8 cellular contexts compared by ENCODE assay signal in the genomic region with DNA sequence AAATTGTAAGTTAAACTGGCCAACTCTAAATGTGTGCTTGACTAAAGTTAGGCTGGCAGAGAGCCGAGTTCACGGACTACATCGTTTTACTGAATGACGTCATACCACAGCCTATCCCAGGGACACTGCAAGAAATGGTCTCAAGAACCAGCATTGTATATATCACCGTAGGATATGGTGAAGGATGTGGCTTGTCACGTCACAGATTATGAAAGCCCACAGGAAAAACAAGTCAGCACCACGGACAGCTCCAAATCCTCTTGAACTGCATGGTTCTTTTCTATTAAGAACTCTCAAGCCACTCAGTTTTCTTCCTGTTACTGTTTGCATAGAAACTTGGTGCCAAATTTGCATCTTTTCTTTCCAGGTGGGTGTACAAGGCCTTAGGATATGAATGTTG.
DNase-seq lines count a peak whose midpoint lies in the region; ATAC-seq and TF ChIP-seq lines count a peak whose summit lies in the region.

No MANE protein-coding gene starts in this region.

- H3F3A ChIP-seq in MM.1S (ENCODE audit: insufficient read depth, low read length) = no peaks in the 10 kb centered on the region

- no peak for TF ChIP-seq CTCF in MM.1S (IDR thresholded peaks at IDR 0.05; ENCODE audit: low read length)
- no peak for TF ChIP-seq CTCF in fibroblast of mammary gland (conservative IDR thresholded peaks at IDR 0.05; ENCODE audit: control insufficient read depth, insufficient read depth, low read depth, low read length)
- TF ChIP-seq CTCF in retinal pigment epithelial cell (conservative IDR thresholded peaks at IDR 0.05; ENCODE audit: low read depth, low read length) = no peak
- no peak for TF ChIP-seq CTCF in spleen (IDR thresholded peaks at IDR 0.05 in 8 of 11, conservative IDR thresholded peaks at IDR 0.05 in 3 of 11)

- H3K4me2 ChIP-seq in MM.1S (ENCODE audit: low read depth, low read length) = no peak overlapping the region

- H3K27ac ChIP-seq in MM.1S (ENCODE audit: low read length) = no peak overlapping the region
- no peak overlapping the region for H3K27ac ChIP-seq in spleen

- WGBS in spleen, 5 donors = 48 to 54% (median 49%) methylated on average over 7 of the region's 7 CpGs

- H3K9me3 ChIP-seq in MM.1S (replicated peaks; ENCODE audit: insufficient read depth, low read length) (no peaks in the 10 kb centered on the region), spleen (no peaks in the 10 kb centered on the region)

- no peaks in the 10 kb centered on the region for H3K27me3 ChIP-seq in MM.1S (replicated peaks; ENCODE audit: insufficient read depth, low read length)
- no peaks in the 10 kb centered on the region for H3K27me3 ChIP-seq in spleen (replicated peaks in 1 of 7)

- no peaks in the 10 kb centered on the region for H3K36me3 ChIP-seq in MM.1S (replicated peaks; ENCODE audit: insufficient read depth, low read length)
- peaks cover 0 to 13% (median 0%) of the 10 kb centered on the region in 6 donors for H3K36me3 ChIP-seq in spleen

- intact Hi-C loops in spleen (cut with DNase I; ENCODE audit: low total_unique reads) = no loop called here

- H2AFZ ChIP-seq in MM.1S (ENCODE audit: low read length) = no peak overlapping the region

- no peaks in the 10 kb centered on the region for H3K9me2 ChIP-seq in MM.1S (replicated peaks; ENCODE audit: insufficient read depth, low read length)

- H4K20me1 ChIP-seq in MM.1S (ENCODE audit: insufficient read depth, low read length) = no peaks in the 10 kb centered on the region

- H3K79me2 ChIP-seq in MM.1S (ENCODE audit: low read length) = no peaks in the 10 kb centered on the region

- DNase-seq in DMS79 (lab: John Stamatoyannopoulos, UW) = peak; percentile 76
- DNase-seq in MM.1S = peak; percentile 65
- DNase-seq in activated CD8-positive, alpha-beta memory T cell treated with anti-CD3 and anti-CD28 coated beads, Interleukin-2, amount 50 U/mL, for 24 hours (ENCODE audit: extremely low read depth) = peak; percentile 25
- peak; percentile 77 for DNase-seq in fibroblast of mammary gland (ENCODE audit: low read depth)
- DNase-seq in retinal pigment epithelial cell (ENCODE audit: low read depth) = peak; percentile 41
- DNase-seq in spleen = no peak
- no peak for DNase-seq in SK-N-DZ (ENCODE audit: low spot score)

- H3K4me1 ChIP-seq in MM.1S (ENCODE audit: low read length) (no peaks in the 10 kb centered on the region), spleen (no peaks in the 10 kb centered on the region)

- no peak overlapping the region for H3K9ac ChIP-seq in MM.1S (ENCODE audit: low read length)

- no peak overlapping the region for H3K4me3 ChIP-seq in MM.1S (ENCODE audit: low read length)
- no peak overlapping the region for H3K4me3 ChIP-seq in fibroblast of mammary gland (ENCODE audit: control insufficient read depth, low read depth, low read length)
- no peak overlapping the region for H3K4me3 ChIP-seq in retinal pigment epithelial cell (ENCODE audit: low read length)
- H3K4me3 ChIP-seq in spleen = no peak overlapping the region

- ATAC-seq in HG03135 (IDR thresholded peaks at IDR 0.05; ENCODE audit: unreplicated experiment) = no peak

- no peak for TF ChIP-seq POLR2A in spleen (IDR thresholded peaks at IDR 0.05)

Comparison
In these comparisons a context has a peak if more than half of its experiments do, and no peak if none do; other contexts are left out.
1. DNase-seq: peak in DMS79 (single experiment), MM.1S (single experiment), activated CD8-positive, alpha-beta memory T cell treated with anti-CD3 and anti-CD28 coated beads, Interleukin-2, amount 50 U/mL, for 24 hours (single experiment), fibroblast of mammary gland (single experiment) and retinal pigment epithelial cell (single experiment); none in spleen (single experiment) and SK-N-DZ (single experiment).